Comparison of ENCODE assay signal across 28 cellular contexts in the genomic region with DNA sequence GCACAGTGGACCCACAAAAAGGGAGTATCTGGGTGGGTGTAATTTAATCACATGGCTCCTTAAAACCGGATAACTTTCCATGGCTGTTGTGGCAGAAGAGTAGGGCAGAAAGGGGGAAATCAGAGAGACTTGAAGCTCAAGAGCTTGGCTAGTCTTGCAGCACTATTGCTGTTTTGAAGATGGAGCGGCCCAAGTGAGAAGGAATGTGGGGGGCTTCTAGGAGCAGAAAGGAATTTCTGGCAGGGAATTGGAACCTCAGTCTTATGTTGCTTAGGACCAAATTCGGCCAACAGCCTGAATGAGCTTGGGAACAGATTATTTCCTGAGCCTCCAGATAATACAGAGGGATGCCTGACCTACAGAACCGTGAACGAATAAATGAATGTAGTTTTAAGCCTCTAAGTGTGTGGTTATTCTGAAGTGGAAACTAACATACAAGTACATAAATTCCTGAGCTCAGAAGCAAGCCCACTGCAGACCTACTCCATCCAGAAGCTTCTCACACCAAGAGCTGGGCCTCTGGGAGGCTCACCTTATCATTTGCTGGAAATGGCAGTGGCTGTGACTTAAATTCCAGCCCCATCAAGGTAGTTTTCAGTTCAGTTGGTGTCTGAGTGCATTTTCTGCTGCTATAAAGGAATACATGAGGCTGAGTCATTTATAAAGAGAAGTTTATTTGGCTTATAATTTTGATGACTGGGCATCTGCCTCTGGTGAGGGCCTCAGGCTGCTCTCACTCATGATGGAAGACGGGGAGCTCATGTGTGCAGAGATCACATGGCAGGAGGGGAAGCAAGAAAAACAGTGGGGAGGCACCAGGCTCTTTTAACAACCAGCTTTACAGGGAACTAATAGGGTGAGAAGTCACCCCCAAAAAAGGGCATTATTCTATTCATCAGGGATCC. TPM values are rescaled to one million over a fixed set of nuclear protein-coding genes. Genes with fewer than 3 reads are reported as not detected.
"Had no signal": no experiment of that assay in that cellular context is flagged by ENCODE, and none has a peak within 500 bp of the region (broad histone marks: within the 10 kb centered on the region; RNA-seq: fewer than 3 reads in every experiment).

No MANE protein-coding gene starts in this region.

- H3K27ac ChIP-seq: brain microvascular endothelial cell, KMS-11, PC-9 had no signal

- H3K36me3 Mint-ChIP-seq: activated naive CD4-positive, alpha-beta T cell treated with anti-CD3 and anti-CD28 coated beads, Interleukin-2, amount 10 ng/mL, durations not matched to agents 7 days and 5 days; activated naive CD8-positive, alpha-beta T cell treated with anti-CD3 and anti-CD28 coated beads for 36 hours had no signal

- H3K9me3 Mint-ChIP-seq: activated B cell treated with CpG ODN at 0.5 μM for 24 hours; activated naive CD4-positive, alpha-beta T cell treated with anti-CD3 and anti-CD28 coated beads, Interleukin-2, amount 10 ng/mL, durations not matched to agents 7 days and 5 days; activated naive CD8-positive, alpha-beta T cell treated with anti-CD3 and anti-CD28 coated beads for 36 hours; activated T-helper 17 cell treated with anti-CD3 and anti-CD28 coated beads, Interleukin-2, amount 50 U/mL, for 72 hours; T-helper 1 cell treated with Interleukin-12 subunit alpha and Interleukin-12 subunit beta and Interleukin-4 antibody, amounts not matched to agents 30 μg/mL and 1 μg/mL, for 36 hours had no signal

- H3K4me3 Mint-ChIP-seq: activated B cell treated with CpG ODN at 0.5 μM for 24 hours; activated CD4-positive, alpha-beta T cell treated with anti-CD3 and anti-CD28 coated beads, Interleukin-2, amount 10 ng/mL, durations not matched to agents 24 days and 14 days; activated naive CD4-positive, alpha-beta T cell treated with anti-CD3 and anti-CD28 coated beads, Interleukin-2, amount 10 ng/mL, durations not matched to agents 7 days and 5 days; activated naive CD8-positive, alpha-beta T cell treated with anti-CD3 and anti-CD28 coated beads for 36 hours; activated T-helper 17 cell treated with anti-CD3 and anti-CD28 coated beads, Interleukin-2, amount 50 U/mL, for 72 hours; T-helper 1 cell treated with Interleukin-12 subunit alpha and Interleukin-12 subunit beta and Interleukin-4 antibody, amounts not matched to agents 30 μg/mL and 1 μg/mL, for 36 hours had no signal

- DNase-seq: activated B cell treated with CpG ODN at 0.5 μM for 24 hours; activated CD4-positive, alpha-beta T cell treated with anti-CD3 and anti-CD28 coated beads for 1 hour; activated CD4-positive, alpha-beta T cell treated with anti-CD3 and anti-CD28 coated beads, Interleukin-2, amount 10 ng/mL, durations not matched to agents 24 days and 14 days; activated CD4-positive, alpha-beta T cell treated with anti-CD3 and anti-CD28 coated beads, Interleukin-2, amount 50 U/mL, for 48 hours; activated CD8-positive, alpha-beta memory T cell treated with anti-CD3 and anti-CD28 coated beads for 24 hours; activated gamma-delta T cell treated with Interleukin-2 at 50 U/mL for 16 hours; activated naive CD4-positive, alpha-beta T cell treated with anti-CD3 and anti-CD28 coated beads, Interleukin-2, amount 10 ng/mL, durations not matched to agents 7 days and 5 days; activated naive CD8-positive, alpha-beta T cell treated with anti-CD3 and anti-CD28 coated beads for 36 hours; activated T-cell treated with anti-CD3 and anti-CD28 coated beads, Interleukin-2, amount 50 U/mL, for 48 hours; brain microvascular endothelial cell; cerebellar nuclear complex; MV-4-11; NCI-H1092 treated with DMSO at 0.1 percent for 48 hours; NCI-H1417 treated with DMSO at 0.1 percent for 48 hours; NCI-H1694; NCI-H2029 treated with DMSO at 0.1 percent for 48 hours; NCI-H526 treated with DMSO at 0.1 percent for 48 hours; NK-92 treated with Interleukin-12 subunit alpha and Interleukin-12 subunit beta, amount 100 ng/mL, for 24 hours; PC-9; SHP77 treated with DMSO at 0.1 percent for 48 hours; T-helper 9 cell had no signal

- H3K4me2 ChIP-seq: KMS-11, PC-9 had no signal

- H3K27me3 ChIP-seq: brain microvascular endothelial cell had no signal

- H3K4me3 ChIP-seq: PC-9 had no signal

- H3K27ac Mint-ChIP-seq: activated B cell treated with CpG ODN at 0.5 μM for 24 hours; activated CD4-positive, alpha-beta T cell treated with anti-CD3 and anti-CD28 coated beads, Interleukin-2, amount 10 ng/mL, durations not matched to agents 24 days and 14 days; activated naive CD4-positive, alpha-beta T cell treated with anti-CD3 and anti-CD28 coated beads, Interleukin-2, amount 10 ng/mL, durations not matched to agents 7 days and 5 days; activated naive CD8-positive, alpha-beta T cell treated with anti-CD3 and anti-CD28 coated beads for 36 hours; activated T-helper 17 cell treated with anti-CD3 and anti-CD28 coated beads, Interleukin-2, amount 50 U/mL, for 72 hours; T-helper 1 cell treated with Interleukin-12 subunit alpha and Interleukin-12 subunit beta and Interleukin-4 antibody, amounts not matched to agents 30 μg/mL and 1 μg/mL, for 36 hours had no signal

- H3K9ac ChIP-seq: KMS-11 had no signal

- H3K36me3 ChIP-seq: brain microvascular endothelial cell had no signal

- H2AFZ ChIP-seq: PC-9 had no signal

- ATAC-seq: activated T-helper 17 cell treated with anti-CD3 and anti-CD28 coated beads, Interleukin-2, amount 50 U/mL, for 72 hours had no signal

RNA-seq across cellular contexts. Expression of a gene that starts 15.3 kb away (rescaled TPM):
- total RNA-seq: activated B cell treated with CpG ODN at 0.5 μM for 24 hours; activated CD4-positive, alpha-beta T cell treated with anti-CD3 and anti-CD28 coated beads, Interleukin-2, amount 10 ng/mL, durations not matched to agents 24 days and 14 days; activated naive CD8-positive, alpha-beta T cell treated with anti-CD3 and anti-CD28 coated beads for 36 hours; activated T-helper 17 cell treated with anti-CD3 and anti-CD28 coated beads, Interleukin-2, amount 50 U/mL, for 72 hours; cardiac septum; MCF 10A; PC-9; SK-MEL-5 had no signal
- polyA plus RNA-seq: adipose tissue had no signal

RNA-seq across cellular contexts. Expression of a gene that starts 37.3 kb away (rescaled TPM):
- total RNA-seq: activated B cell treated with CpG ODN at 0.5 μM for 24 hours; activated CD4-positive, alpha-beta T cell treated with anti-CD3 and anti-CD28 coated beads, Interleukin-2, amount 10 ng/mL, durations not matched to agents 24 days and 14 days; activated naive CD8-positive, alpha-beta T cell treated with anti-CD3 and anti-CD28 coated beads for 36 hours; activated T-helper 17 cell treated with anti-CD3 and anti-CD28 coated beads, Interleukin-2, amount 50 U/mL, for 72 hours; cardiac septum had no signal
